10 cellular contexts compared by ENCODE assay signal in the genomic region with DNA sequence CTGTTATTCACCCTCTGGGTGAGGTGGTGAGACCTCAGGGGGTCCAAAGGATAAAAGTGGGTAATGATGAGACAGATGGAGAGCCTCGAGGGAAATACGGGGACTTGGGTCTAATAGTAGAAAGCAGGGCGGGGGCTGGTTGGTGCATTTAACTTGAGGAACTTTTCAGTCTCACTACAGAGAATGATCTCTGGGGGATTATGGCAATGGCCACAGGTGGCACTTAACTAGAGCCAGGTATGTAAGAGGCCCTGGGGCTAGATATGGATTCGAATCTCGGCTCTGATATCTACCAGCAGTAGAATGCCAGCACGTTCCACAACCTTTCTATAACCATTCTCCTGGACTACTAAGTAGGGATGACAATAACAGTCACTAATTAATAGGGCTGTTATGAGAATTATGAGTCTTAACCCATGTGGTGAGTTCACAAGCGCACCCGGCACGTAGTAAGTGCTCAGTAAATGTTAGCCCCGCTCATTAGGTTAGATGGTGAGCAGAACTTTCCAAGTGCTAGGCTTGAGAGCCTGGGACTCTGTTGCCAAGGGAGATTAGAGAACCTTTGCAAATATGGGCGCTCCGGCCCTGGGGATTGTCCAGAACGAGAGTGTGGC. TPM values are rescaled to one million over a fixed set of nuclear protein-coding genes. Genes with fewer than 3 reads are reported as not detected.
DNase-seq lines count a peak whose midpoint lies in the region; ATAC-seq, FAIRE-seq and TF ChIP-seq lines count a peak whose summit lies in the region.
"Had no signal": no experiment of that assay in that cellular context is flagged by ENCODE, and none has a peak within 500 bp of the region (broad histone marks: within the 10 kb centered on the region; RNA-seq: fewer than 3 reads in every experiment).

No MANE protein-coding gene starts in this region.

- H3K9ac ChIP-seq in NT2/D1 (ENCODE audit: insufficient read length, low read depth), result peak overlapping the region; percentile 4

- ATAC-seq in HG03354 (IDR thresholded peaks at IDR 0.05; ENCODE audit: poor library complexity, severe bottlenecking, unreplicated experiment) (no peak), GM18907 (IDR thresholded peaks at IDR 0.05; ENCODE audit: unreplicated experiment) (no peak)

- H3K4me3 ChIP-seq in NT2/D1 (ENCODE audit: insufficient read length, low read depth) (peak overlapping the region; percentile 73), fibroblast of pulmonary artery (replicated peaks; ENCODE audit: low read depth, low read length) (peak overlapping the region; percentile 51), skeletal muscle cell (ENCODE audit: low read depth, low read length) (peak overlapping the region; percentile 53)

- no peaks in the 10 kb centered on the region for H3K9me3 ChIP-seq in NT2/D1 (ENCODE audit: insufficient read depth, low read length)

- peaks cover 3% of the 10 kb centered on the region for H3K4me1 ChIP-seq in NT2/D1 (ENCODE audit: insufficient read depth, insufficient read length)

- peak; percentile 76 for FAIRE-seq in GM12891 (lab: Jason Lieb, UNC)

- H3K36me3 ChIP-seq in NT2/D1 (ENCODE audit: insufficient read depth, insufficient read length, low read length), result no peaks in the 10 kb centered on the region

- H3K27me3 ChIP-seq in NT2/D1 (ENCODE audit: insufficient read depth, insufficient read length), result peaks cover 51% of the 10 kb centered on the region

- DNase-seq in GM12891 (ENCODE audit: insufficient read length, low spot score) (no peak), NT2/D1 (ENCODE audit: low read depth, low spot score) (no peak), fibroblast of pulmonary artery (ENCODE audit: low read depth) (no peak), skeletal muscle cell (ENCODE audit: low read depth) (no peak), retina (no peak)
- DNase-seq in activated CD4-positive, CD25-positive, alpha-beta regulatory T cell (lab: John Stamatoyannopoulos, UW), result no peak
- DNase-seq: GOT3, NCI-H526 treated with DMSO at 0.1 percent for 48 hours had no signal

- TF ChIP-seq CTCF in fibroblast of pulmonary artery (IDR thresholded peaks at IDR 0.05; ENCODE audit: low read length, missing control alignments), result no peak

- TF ChIP-seq POLR2A in GM12891 (IDR thresholded peaks at IDR 0.05; ENCODE audit: low read depth, low read length), result no peak

TF ChIP-seq in GM12891, 5 proteins besides CTCF, POLR2A, EP300 and RAD21:
- TF ChIP-seq SPI1 (IDR thresholded peaks at IDR 0.05; ENCODE audit: low read depth, low read length) (no peak), PAX5 (IDR thresholded peaks at IDR 0.05; ENCODE audit: insufficient read depth, low read length, severe bottlenecking) (no peak), TAF1 (IDR thresholded peaks at IDR 0.05; ENCODE audit: low read depth, low read length) (no peak), POU2F2 (IDR thresholded peaks at IDR 0.05; ENCODE audit: low read depth, low read length) (no peak), POLR2AphosphoS5 (IDR thresholded peaks at IDR 0.05; ENCODE audit: low read depth, low read length) (no peak)
TF ChIP-seq in GM12891: peak in this region for 0.

RNA-seq across cellular contexts. Expression of gene PLXNC1, which starts 0.9 kb away (rescaled TPM):
- 9.9 TPM for polyA plus RNA-seq in GM12891 (2012; ENCODE audit: low read depth, missing spikeins)
